5 cellular contexts compared by ENCODE assay signal in genomic region chr6:33399881-33400280, GRCh38. TPM values are rescaled to one million over a fixed set of nuclear protein-coding genes. Genes with fewer than 3 reads are reported as not detected.
DNase-seq lines count a peak whose midpoint lies in the region; ATAC-seq and TF ChIP-seq lines count a peak whose summit lies in the region.
"Not testable (repeated sequence)": the region's sequence is repeated elsewhere in the genome, so short reads cannot be mapped to it uniquely, and the experiment has no call there.

No MANE protein-coding gene starts in this region.

- H3K14ac ChIP-seq in H9 (ENCODE audit: insufficient read depth, low read length), result not testable (repeated sequence)

- H3K4me1 ChIP-seq in H9 (ENCODE audit: insufficient read depth, low read length), result not testable (repeated sequence)
- peaks cover 12% of the 10 kb centered on the region for H3K4me1 ChIP-seq in Panc1 (ENCODE audit: control insufficient read depth, insufficient read depth, low read length)

- H3K9ac ChIP-seq in H9 (ENCODE audit: extremely low read depth, insufficient read length, low read length), result not testable (repeated sequence)

- not testable (repeated sequence) for TF ChIP-seq CTCF in H9 (conservative IDR thresholded peaks at IDR 0.05); Panc1 (IDR thresholded peaks at IDR 0.05); endothelial cell (IDR thresholded peaks at IDR 0.05; ENCODE audit: unreplicated experiment); progenitor cell of endocrine pancreas (IDR thresholded peaks at IDR 0.05; ENCODE audit: unreplicated experiment)

- not testable (repeated sequence) for H3K27me3 ChIP-seq in H9 (ENCODE audit: insufficient read depth, low read length); Panc1 (ENCODE audit: control insufficient read depth, insufficient read depth, low read length)

- not testable (repeated sequence) for H3K4me2 ChIP-seq in H9 (ENCODE audit: insufficient read depth, insufficient read length, low read length)

- not testable (repeated sequence) for H3K4ac ChIP-seq in H9 (ENCODE audit: low read depth, low read length)

- H3K27ac ChIP-seq in H9 (ENCODE audit: insufficient read length, low read depth, low read length); Panc1 (ENCODE audit: low read length): not testable (repeated sequence)

- not testable (repeated sequence) for H3K4me3 ChIP-seq in Panc1 (ENCODE audit: low read depth in 2 of 2, low read length in 2 of 2)

- H3K27me3 Mint-ChIP-seq in H9 (ENCODE audit: low read depth); activated naive CD4-positive, alpha-beta T cell treated with anti-CD3 and anti-CD28 coated beads, Interleukin-2, amount 10 ng/mL, durations not matched to agents 7 days and 5 days; endothelial cell (ENCODE audit: unreplicated experiment); progenitor cell of endocrine pancreas: not testable (repeated sequence)

- H2BK5ac ChIP-seq in H9 (ENCODE audit: insufficient read length, low read length), result not testable (repeated sequence)

- no CpG with 5 or more reads among the region's 6 CpGs for WGBS in H9 (ENCODE audit: extremely low coverage, insufficient read length, low lambda C conversion rate)

- H3K23ac ChIP-seq in H9 (ENCODE audit: insufficient read length, low read depth, low read length), result not testable (repeated sequence)

- intact Hi-C loops in Panc1 (cut with micrococcal nuclease; ENCODE audit: unreplicated experiment), result not testable (repeated sequence)

- H2BK20ac ChIP-seq in H9 (ENCODE audit: low read depth, low read length, poor library complexity, severe bottlenecking), result not testable (repeated sequence)

- peaks cover 15% of the 10 kb centered on the region for H3K36me3 ChIP-seq in Panc1 (ENCODE audit: control insufficient read depth, insufficient read depth, low read length)

- not testable (repeated sequence) for H4K91ac ChIP-seq in H9 (ENCODE audit: insufficient read length, low read depth, low read length)

- not testable (repeated sequence) for DNase-seq in H9; Panc1 (ENCODE audit: low read depth, low spot score); activated naive CD4-positive, alpha-beta T cell treated with anti-CD3 and anti-CD28 coated beads, Interleukin-2, amount 10 ng/mL, durations not matched to agents 7 days and 5 days; endothelial cell (ENCODE audit: low spot score); progenitor cell of endocrine pancreas (ENCODE audit: low spot score, unreplicated experiment)

- not testable (repeated sequence) for H4K5ac ChIP-seq in H9 (ENCODE audit: insufficient read length, low read depth, low read length)

- in situ Hi-C loops in Panc1 (cut with HindIII; ENCODE audit: low pct_unique_long_range_greater_than_20kb, low sequenced_read_pairs), result not testable (repeated sequence)

- H2AK5ac ChIP-seq in H9 (ENCODE audit: insufficient read length, low read length), result not testable (repeated sequence)

- not testable (repeated sequence) for H3K23me2 ChIP-seq in H9 (ENCODE audit: insufficient read length, low read depth, low read length, poor library complexity, severe bottlenecking)

- TSS peak; percentile 7 for BruUV-seq in Panc1 (replicated peaks; lab: Mats Ljungman, UMichigan)

- not testable (repeated sequence) for H4K8ac ChIP-seq in H9 (replicated peaks; ENCODE audit: insufficient read length, low read depth, low read length)

- not testable (repeated sequence) for H3K79me1 ChIP-seq in H9 (ENCODE audit: insufficient read depth, low read depth, low read length, poor library complexity, severe bottlenecking)

- H3K36me3 Mint-ChIP-seq in H9 (ENCODE audit: insufficient read depth in 1 of 3, low read depth in 3 of 3), result peaks cover 48 to 75% (median 74%) of the 10 kb centered on the region in 3 experiments; a peak in 6 of 7 replicates
- peaks cover 65% of the 10 kb centered on the region for H3K36me3 Mint-ChIP-seq in activated naive CD4-positive, alpha-beta T cell treated with anti-CD3 and anti-CD28 coated beads, Interleukin-2, amount 10 ng/mL, durations not matched to agents 7 days and 5 days
- H3K36me3 Mint-ChIP-seq in endothelial cell (ENCODE audit: low read depth, unreplicated experiment); progenitor cell of endocrine pancreas (ENCODE audit: insufficient read depth): not testable (repeated sequence)

- not testable (repeated sequence) for H3K4me3 Mint-ChIP-seq in H9; activated naive CD4-positive, alpha-beta T cell treated with anti-CD3 and anti-CD28 coated beads, Interleukin-2, amount 10 ng/mL, durations not matched to agents 7 days and 5 days; endothelial cell (ENCODE audit: unreplicated experiment); progenitor cell of endocrine pancreas (ENCODE audit: low read depth)

- not testable (repeated sequence) for H4K20me1 ChIP-seq in H9 (ENCODE audit: control insufficient read depth, insufficient read depth, insufficient read length)

- not testable (repeated sequence) for H3K4me1 Mint-ChIP-seq in H9; endothelial cell (ENCODE audit: unreplicated experiment); progenitor cell of endocrine pancreas (ENCODE audit: low read depth)
- H3K4me1 Mint-ChIP-seq in activated naive CD4-positive, alpha-beta T cell treated with anti-CD3 and anti-CD28 coated beads, Interleukin-2, amount 10 ng/mL, durations not matched to agents 7 days and 5 days, result peaks cover 29% of the 10 kb centered on the region

- H2BK15ac ChIP-seq in H9 (ENCODE audit: low read depth, low read length), result not testable (repeated sequence)

- not testable (repeated sequence) for H2AFZ ChIP-seq in H9 (ENCODE audit: low read length)

- not testable (repeated sequence) for H3K9me3 Mint-ChIP-seq in H9; activated naive CD4-positive, alpha-beta T cell treated with anti-CD3 and anti-CD28 coated beads, Interleukin-2, amount 10 ng/mL, durations not matched to agents 7 days and 5 days; endothelial cell (ENCODE audit: unreplicated experiment); progenitor cell of endocrine pancreas (ENCODE audit: low read depth)

- not testable (repeated sequence) for ATAC-seq in Panc1

- not testable (repeated sequence) for H3K56ac ChIP-seq in H9 (ENCODE audit: insufficient read length, low read depth, low read length)

- not testable (repeated sequence) for H3K18ac ChIP-seq in H9 (ENCODE audit: insufficient read length, low read depth, low read length)

- POLR2A ChIA-PET in Panc1 (lab: Charles Lee), result not testable (repeated sequence)

- CTCF ChIA-PET in Panc1 (lab: Charles Lee); activated naive CD4-positive, alpha-beta T cell treated with anti-CD3 and anti-CD28 coated beads, Interleukin-2, amount 10 ng/mL, durations not matched to agents 7 days and 5 days (lab: Charles Lee): not testable (repeated sequence)

- not testable (repeated sequence) for H2BK120ac ChIP-seq in H9 (ENCODE audit: low read depth, low read length, poor library complexity, severe bottlenecking)

- not testable (repeated sequence) for H3K9me3 ChIP-seq in H9 (ENCODE audit: control insufficient read depth, low read depth, low read length); Panc1 (ENCODE audit: control insufficient read depth, insufficient read depth, low read depth, low read length)

- H3T11ph ChIP-seq in H9 (ENCODE audit: low read length), result not testable (repeated sequence)

- peaks cover 14% of the 10 kb centered on the region; the same call in 1 of the 2 replicates for H3K79me2 ChIP-seq in H9 (ENCODE audit: insufficient read depth, low read length)

- H3K27ac Mint-ChIP-seq in H9 (peak overlapping the region in 2 of 3 experiments; percentile 16 to 46; a peak in 1 of 7 replicates), endothelial cell (ENCODE audit: unreplicated experiment) (peak overlapping the region; percentile 57), progenitor cell of endocrine pancreas (peak overlapping the region; percentile 70)
- peak overlapping the region; percentile 42 for H3K27ac Mint-ChIP-seq in activated naive CD4-positive, alpha-beta T cell treated with anti-CD3 and anti-CD28 coated beads, Interleukin-2, amount 10 ng/mL, durations not matched to agents 7 days and 5 days

- not testable (repeated sequence) for H2BK12ac ChIP-seq in H9 (ENCODE audit: insufficient read length, low read depth, low read length)

RNA-seq across cellular contexts. Expression of gene KIFC1, which starts 8.3 kb away (rescaled TPM):
- 73.1 and 73.8 TPM in 2 replicates for total RNA-seq in H9 (2021)
- 81.8 TPM for total RNA-seq in Panc1 (2021; ENCODE audit: unreplicated experiment)
- 42.1 TPM for polyA plus RNA-seq in Panc1 (2012; ENCODE audit: insufficient read length)
- 19.0 TPM for total RNA-seq in endothelial cell (ENCODE audit: unreplicated experiment)
- total RNA-seq in progenitor cell of endocrine pancreas, result 45.5 and 46.6 TPM in 2 replicates

RNA-seq across cellular contexts. Expression of gene PHF1, which starts 10.9 kb away (rescaled TPM):
- total RNA-seq in H9 (2021) (49.8 and 56.8 TPM in 2 replicates), Panc1 (2021; ENCODE audit: unreplicated experiment) (51.6 TPM), endothelial cell (ENCODE audit: unreplicated experiment) (60.0 TPM), progenitor cell of endocrine pancreas (58.1 and 58.4 TPM in 2 replicates)
- polyA plus RNA-seq in Panc1 (2012; ENCODE audit: insufficient read length), result 50.3 TPM

RNA-seq across cellular contexts. Expression of gene CUTA, which starts 18.0 kb away (rescaled TPM):
- total RNA-seq in H9 (2021) (257 and 264 TPM in 2 replicates), Panc1 (2021; ENCODE audit: unreplicated experiment) (338 TPM), endothelial cell (ENCODE audit: unreplicated experiment) (163 TPM), progenitor cell of endocrine pancreas (252 and 264 TPM in 2 replicates)
- polyA plus RNA-seq in Panc1 (2012; ENCODE audit: insufficient read length), result 397 TPM

RNA-seq across cellular contexts. Expression of gene SYNGAP1, which starts 20.0 kb away (rescaled TPM):
- total RNA-seq in H9 (2021) (111 and 121 TPM in 2 replicates), Panc1 (2021; ENCODE audit: unreplicated experiment) (29.0 TPM), endothelial cell (ENCODE audit: unreplicated experiment) (48.6 TPM), progenitor cell of endocrine pancreas (59.9 and 60.3 TPM in 2 replicates)
- polyA plus RNA-seq in Panc1 (2012; ENCODE audit: insufficient read length), result 34.5 TPM

RNA-seq across cellular contexts. Expression of gene ZBTB9, which starts 54.5 kb away (rescaled TPM):
- 48.1 and 53.1 TPM in 2 replicates for total RNA-seq in H9 (2021)
- 17.6 TPM for total RNA-seq in Panc1 (2021; ENCODE audit: unreplicated experiment)
- polyA plus RNA-seq in Panc1 (2012; ENCODE audit: insufficient read length), result 17.9 TPM
- 18.7 TPM for total RNA-seq in endothelial cell (ENCODE audit: unreplicated experiment)
- 15.4 and 15.7 TPM in 2 replicates for total RNA-seq in progenitor cell of endocrine pancreas
